ENCODE assay signal across 10 cellular contexts in genomic region chr21:44267655-44268142, GRCh38. TPM values are rescaled to one million over a fixed set of nuclear protein-coding genes. Genes with fewer than 3 reads are reported as not detected.
DNase-seq lines count a peak whose midpoint lies in the region; ATAC-seq and TF ChIP-seq lines count a peak whose summit lies in the region.
"Had no signal": no experiment of that assay in that cellular context is flagged by ENCODE, and none has a peak within 500 bp of the region (broad histone marks: within the 10 kb centered on the region; RNA-seq: fewer than 3 reads in every experiment).

No MANE protein-coding gene starts in this region.

- DNase-seq in activated CD4-positive, alpha-beta T cell treated with anti-CD3 and anti-CD28 coated beads for 48 hours = peak; percentile 24
- DNase-seq in activated CD4-positive, alpha-beta T cell treated with anti-CD3 and anti-CD28 coated beads for 1 hour = no peak
- peak; percentile 2 for DNase-seq in NOMO-1 treated with dmso at 0.1 percent for 144 hours (lab: John Stamatoyannopoulos, UW; ENCODE audit: unreplicated experiment)
- no peak for DNase-seq in choroid plexus epithelial cell (ENCODE audit: low read depth)
- DNase-seq in psoas muscle = peak; percentile 52 to 83
- DNase-seq in NCI-H2227 treated with DMSO at 0.1 percent for 48 hours (lab: John Stamatoyannopoulos, UW) = no peak
- DNase-seq: NCI-H2171 had no signal

- H3K4me1 ChIP-seq in psoas muscle = no peaks in the 10 kb centered on the region
- H3K4me1 ChIP-seq: body of pancreas had no signal

- intact Hi-C loops in psoas muscle (cut with DNase I) = no loop called here

- ATAC-seq in psoas muscle = peak in 3 of 4 donors; percentile 49 to 65 (median 55)
- no peak for ATAC-seq in GM18519 (IDR thresholded peaks at IDR 0.05; ENCODE audit: low FRiP score, unreplicated experiment)
- ATAC-seq in HG02610 (IDR thresholded peaks at IDR 0.05; ENCODE audit: unreplicated experiment) = no peak
- ATAC-seq: body of pancreas had no signal

- no peaks in the 10 kb centered on the region for H3K36me3 ChIP-seq in psoas muscle (ENCODE audit: insufficient read depth in 1 of 2, low read depth in 1 of 2)

- H3K27ac ChIP-seq in psoas muscle = no peak overlapping the region
- H3K27ac ChIP-seq: body of pancreas had no signal

- no peak overlapping the region for H3K4me3 ChIP-seq in choroid plexus epithelial cell (ENCODE audit: low read depth, low read length)
- H3K4me3 ChIP-seq in psoas muscle = no peak overlapping the region
- H3K4me3 ChIP-seq: body of pancreas had no signal

- 63 to 70% (median 64%) methylated on average over 19 of the region's 19 CpGs for WGBS in psoas muscle, 3 donors

- peaks cover 0 to 5% (median 0%) of the 10 kb centered on the region in 3 donors for H3K27me3 ChIP-seq in psoas muscle (ENCODE audit: insufficient read depth in 3 of 3, low read length in 2 of 3)
- H3K27me3 ChIP-seq: body of pancreas had no signal

- TF ChIP-seq CTCF in choroid plexus epithelial cell (conservative IDR thresholded peaks at IDR 0.05; ENCODE audit: low read depth, low read length) (peak; percentile 2), psoas muscle (IDR thresholded peaks at IDR 0.05) (no peak)

- no peaks in the 10 kb centered on the region for H3K9me3 ChIP-seq in psoas muscle
- H3K9me3 ChIP-seq: body of pancreas had no signal

RNA-seq across cellular contexts. Expression of gene DNMT3L, which starts 6.0 kb away (rescaled TPM):
- total RNA-seq in psoas muscle = not detected
- polyA plus RNA-seq in psoas muscle = not detected
- total RNA-seq: body of pancreas had no signal

RNA-seq across cellular contexts. Expression of gene AIRE, which starts 18.0 kb away (rescaled TPM):
- under 1 TPM in 1 of 4 donors, not detected in 3; 0.19 TPM for total RNA-seq in psoas muscle
- under 1 TPM; 0.01 to 0.17 (median 0.04) TPM for polyA plus RNA-seq in psoas muscle

RNA-seq across cellular contexts. Expression of gene ICOSLG, which starts 27.0 kb away (rescaled TPM):
- 1 to 10 TPM in 3 of 4 donors, under 1 TPM in 1; 0.69 to 5.9 (median 2.6) TPM for total RNA-seq in psoas muscle
- polyA plus RNA-seq in psoas muscle = 1 to 10 TPM in 2 of 3 donors, under 1 TPM in 1; 0.27 to 1.6 (median 1.0) TPM

RNA-seq across cellular contexts. Expression of gene PFKL, which starts 32.2 kb away (rescaled TPM):
- 10 to 100 TPM; 17.8 to 33.6 (median 27.7) TPM for total RNA-seq in psoas muscle
- 10 to 100 TPM in 2 of 3 donors, 1 to 10 TPM in 1; 9.2 to 21.2 (median 13.7) TPM for polyA plus RNA-seq in psoas muscle

Comparison
In these comparisons a context has a peak if more than half of its experiments do, and no peak if none do; other contexts are left out.
1. DNase-seq: peak in activated CD4-positive, alpha-beta T cell treated with anti-CD3 and anti-CD28 coated beads for 48 hours (single experiment), NOMO-1 treated with dmso at 0.1 percent for 144 hours (single experiment) and psoas muscle (2 of 2); none in activated CD4-positive, alpha-beta T cell treated with anti-CD3 and anti-CD28 coated beads for 1 hour (single experiment), choroid plexus epithelial cell (single experiment) and NCI-H2227 treated with DMSO at 0.1 percent for 48 hours (single experiment).
2. ATAC-seq: peak in psoas muscle (3 of 4); none in GM18519 (single experiment) and HG02610 (single experiment).